ENCODE assay signal across 18 cellular contexts in the genomic region with DNA sequence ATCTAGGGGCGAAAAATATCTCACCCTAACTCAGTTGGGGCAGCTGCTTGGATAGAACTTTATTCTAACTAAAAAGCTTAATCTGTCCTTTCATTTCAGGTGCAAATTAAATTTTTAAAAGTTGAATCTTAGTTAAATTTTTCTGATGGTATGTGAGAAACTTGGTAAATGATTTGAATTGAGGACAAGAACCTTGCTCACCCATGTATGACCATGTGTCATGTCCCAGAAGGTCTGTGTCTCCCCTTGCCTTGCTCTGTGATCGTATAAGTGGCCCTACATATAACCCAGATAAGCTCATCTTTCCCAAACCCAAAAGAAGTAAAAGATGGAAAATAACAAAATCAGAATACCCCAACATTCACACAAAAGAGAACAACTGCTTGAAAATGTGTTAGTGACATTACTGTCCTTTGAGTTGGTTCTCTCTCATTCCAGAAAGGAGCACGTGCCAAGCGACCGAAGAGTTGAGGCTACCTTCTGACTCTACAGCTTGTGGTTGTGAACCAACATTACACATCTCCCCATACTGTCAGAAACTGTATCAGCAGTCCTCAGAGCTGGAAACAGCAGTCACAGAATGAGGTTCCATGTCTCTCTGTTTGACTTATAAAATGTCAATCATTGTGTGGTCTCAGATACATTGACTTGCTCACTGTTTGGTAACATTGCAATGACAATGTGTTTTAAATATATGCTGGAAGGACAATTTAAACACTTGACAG. TPM values are rescaled to one million over a fixed set of nuclear protein-coding genes. Genes with fewer than 3 reads are reported as not detected.
A peak's percentile ranks its signal among the peaks of the same experiment; 100 is the strongest.
DNase-seq lines count a peak whose midpoint lies in the region; ATAC-seq and TF ChIP-seq lines count a peak whose summit lies in the region.
"Had no signal": no experiment of that assay in that cellular context is flagged by ENCODE, and none has a peak within 500 bp of the region (broad histone marks: within the 10 kb centered on the region; RNA-seq: fewer than 3 reads in every experiment).

No MANE protein-coding gene starts in this region.

- H3K27me3 ChIP-seq in suprapubic skin = no peaks in the 10 kb centered on the region
- no peaks in the 10 kb centered on the region for H3K27me3 ChIP-seq in BE2C
- H3K27me3 ChIP-seq: MG63, SJCRH30 had no signal

- no peak for TF ChIP-seq POLR2A in suprapubic skin (IDR thresholded peaks at IDR 0.05)

- H3K27ac Mint-ChIP-seq in activated naive CD4-positive, alpha-beta T cell treated with anti-CD3 and anti-CD28 coated beads, Interleukin-2, amount 50 U/mL, for 72 hours = no peak overlapping the region
- H3K27ac Mint-ChIP-seq in stimulated activated effector memory CD8-positive, alpha-beta T cell treated with anti-CD3 and anti-CD28 coated beads, Interleukin-12 subunit alpha, Interleukin-12 subunit beta, amount 100 ng/mL, for 72 hours = no peak overlapping the region
- H3K27ac Mint-ChIP-seq: CD8-positive, alpha-beta memory T cell; HFFc6 had no signal

- H3K9me3 ChIP-seq in suprapubic skin (no peaks in the 10 kb centered on the region), BE2C (no peaks in the 10 kb centered on the region)
- H3K9me3 ChIP-seq: MG63, SJCRH30 had no signal

- no peak for DNase-seq in activated naive CD4-positive, alpha-beta T cell treated with anti-CD3 and anti-CD28 coated beads, Interleukin-2, amount 50 U/mL, for 72 hours (ENCODE audit: low spot score in 2 of 2)
- no peak for DNase-seq in activated naive CD4-positive, alpha-beta T cell treated with Interleukin-2 at 50 U/mL for 16 hours
- peak in 1 of 2 donors; percentile 60 for DNase-seq in stimulated activated effector memory CD8-positive, alpha-beta T cell treated with anti-CD3 and anti-CD28 coated beads, Interleukin-12 subunit alpha, Interleukin-12 subunit beta, amount 100 ng/mL, for 72 hours (ENCODE audit: low spot score in 2 of 2)
- DNase-seq in suprapubic skin (ENCODE audit: low spot score in 2 of 2) (no peak), ureter (ENCODE audit: low spot score) (no peak), BE2C (no peak)
- DNase-seq: C1 segment of cervical spinal cord; CD8-positive, alpha-beta memory T cell; HFFc6; IMR-90; Kasumi-1; MG63; NCI-H1048; NCI-H345 had no signal

- ATAC-seq in activated naive CD4-positive, alpha-beta T cell treated with anti-CD3 and anti-CD28 coated beads, Interleukin-2, amount 50 U/mL, for 72 hours = peak; percentile 59 to 83
- ATAC-seq in GM18861 (IDR thresholded peaks at IDR 0.05; ENCODE audit: unreplicated experiment) (peak; percentile 45), HG03354 (IDR thresholded peaks at IDR 0.05; ENCODE audit: poor library complexity, severe bottlenecking, unreplicated experiment) (peak; percentile 41)
- peak; percentile 99 for ATAC-seq in stimulated activated effector memory CD8-positive, alpha-beta T cell treated with anti-CD3 and anti-CD28 coated beads, Interleukin-12 subunit alpha, Interleukin-12 subunit beta, amount 100 ng/mL, for 72 hours

- no peak for TF ChIP-seq EP300 in suprapubic skin (IDR thresholded peaks at IDR 0.05)

- no peak overlapping the region for H3K4me3 ChIP-seq in suprapubic skin
- no peak overlapping the region for H3K4me3 ChIP-seq in BE2C (ENCODE audit: low read depth, low read length)
- H3K4me3 ChIP-seq: MG63, SJCRH30 had no signal

- H3K4me1 ChIP-seq in suprapubic skin (peaks cover 7% of the 10 kb centered on the region), BE2C (no peaks in the 10 kb centered on the region)

- H3K27ac ChIP-seq in suprapubic skin = no peak overlapping the region
- H3K27ac ChIP-seq: HL-60, SJCRH30 had no signal

- WGBS in suprapubic skin = 95% methylated on average over 5 of the region's 5 CpGs

- H3K36me3 Mint-ChIP-seq in activated naive CD4-positive, alpha-beta T cell treated with anti-CD3 and anti-CD28 coated beads, Interleukin-2, amount 50 U/mL, for 72 hours = peaks cover 0 to 6% of the 10 kb centered on the region in 2 donors
- no peaks in the 10 kb centered on the region for H3K36me3 Mint-ChIP-seq in stimulated activated effector memory CD8-positive, alpha-beta T cell treated with anti-CD3 and anti-CD28 coated beads, Interleukin-12 subunit alpha, Interleukin-12 subunit beta, amount 100 ng/mL, for 72 hours

- no peaks in the 10 kb centered on the region for H3K9me3 Mint-ChIP-seq in activated naive CD4-positive, alpha-beta T cell treated with anti-CD3 and anti-CD28 coated beads, Interleukin-2, amount 50 U/mL, for 72 hours
- no peaks in the 10 kb centered on the region for H3K9me3 Mint-ChIP-seq in stimulated activated effector memory CD8-positive, alpha-beta T cell treated with anti-CD3 and anti-CD28 coated beads, Interleukin-12 subunit alpha, Interleukin-12 subunit beta, amount 100 ng/mL, for 72 hours
- H3K9me3 Mint-ChIP-seq: CD8-positive, alpha-beta memory T cell; HFFc6 had no signal

- H3K4me3 Mint-ChIP-seq in stimulated activated effector memory CD8-positive, alpha-beta T cell treated with anti-CD3 and anti-CD28 coated beads, Interleukin-12 subunit alpha, Interleukin-12 subunit beta, amount 100 ng/mL, for 72 hours = no peak overlapping the region
- H3K4me3 Mint-ChIP-seq: CD8-positive, alpha-beta memory T cell; HFFc6 had no signal

- H3K36me3 ChIP-seq in suprapubic skin (no peaks in the 10 kb centered on the region), BE2C (no peaks in the 10 kb centered on the region)
- H3K36me3 ChIP-seq: MG63, SJCRH30 had no signal

- peaks cover 11% of the 10 kb centered on the region for H3K4me1 Mint-ChIP-seq in stimulated activated effector memory CD8-positive, alpha-beta T cell treated with anti-CD3 and anti-CD28 coated beads, Interleukin-12 subunit alpha, Interleukin-12 subunit beta, amount 100 ng/mL, for 72 hours
- H3K4me1 Mint-ChIP-seq: CD8-positive, alpha-beta memory T cell had no signal

- TF ChIP-seq CTCF in suprapubic skin (IDR thresholded peaks at IDR 0.05) (no peak), BE2C (IDR thresholded peaks at IDR 0.05; ENCODE audit: low read depth, low read length) (no peak)

RNA-seq across cellular contexts. Expression of gene TANK, which starts 46.4 kb away (rescaled TPM):
- total RNA-seq in activated naive CD4-positive, alpha-beta T cell treated with anti-CD3 and anti-CD28 coated beads, Interleukin-2, amount 50 U/mL, for 72 hours = 100 to 1,000 TPM in 1 of 2 donors, 10 to 100 TPM in 1; 90.3 to 126 TPM
- 100 to 1,000 TPM in 1 of 4 donors, 10 to 100 TPM in 3; 68.5 to 116 (median 81.7) TPM for total RNA-seq in suprapubic skin
- total RNA-seq in ureter = 81.2 TPM
- polyA plus RNA-seq in BE2C (2012; ENCODE audit: insufficient read depth, insufficient read length, low read depth) = 16.7 TPM

Comparison
In these comparisons a context has a peak if more than half of its experiments do, and no peak if none do; other contexts are left out.
1. ATAC-seq: peak in every context shown above with its lines; median percentile 99 in stimulated activated effector memory CD8-positive, alpha-beta T cell treated with anti-CD3 and anti-CD28 coated beads, Interleukin-12 subunit alpha, Interleukin-12 subunit beta, amount 100 ng/mL, for 72 hours; 71 in activated naive CD4-positive, alpha-beta T cell treated with anti-CD3 and anti-CD28 coated beads, Interleukin-2, amount 50 U/mL, for 72 hours; 45 in GM18861; 41 in HG03354.